8 cellular contexts compared by ENCODE assay signal in genomic region chr4:7803992-7804758, GRCh38.
DNase-seq lines count a peak whose midpoint lies in the region; ATAC-seq, FAIRE-seq and TF ChIP-seq lines count a peak whose summit lies in the region.

No MANE protein-coding gene starts in this region.

- H3K36me3 ChIP-seq in HAP-1 (replicated peaks) (peaks cover 9% of the 10 kb centered on the region; the same call in 1 of the 2 replicates), H1 (ENCODE audit: control insufficient read depth in 2 of 4, insufficient read depth in 4 of 4, low read length in 3 of 4) (peaks cover 0 to 6% (median 4%) of the 10 kb centered on the region in 4 experiments; a peak in 5 of 8 replicates), mesendoderm (ENCODE audit: control insufficient read depth, insufficient read depth, low read length) (peaks cover 2% of the 10 kb centered on the region)

- peak; percentile 91 to 95 for TF ChIP-seq RAD21 in H1 (IDR thresholded peaks at IDR 0.05 in 1 of 2, conservative IDR thresholded peaks at IDR 0.05 in 1 of 2; ENCODE audit: low read depth in 2 of 2, low read length in 2 of 2)

- no peak overlapping the region for H3K4me3 Mint-ChIP-seq in activated CD8-positive, alpha-beta T cell treated with anti-CD3 and anti-CD28 coated beads, Interleukin-2, amount 10 ng/mL, durations not matched to agents 7 days and 5 days

- no peak overlapping the region for H2BK20ac ChIP-seq in H1 (ENCODE audit: low read length)

- TF ChIP-seq POLR2A in H1 (IDR thresholded peaks at IDR 0.05; ENCODE audit: control extremely low read depth in 1 of 2, low read depth in 2 of 2, low read length in 2 of 2), result no peak

- no peaks in the 10 kb centered on the region for H3K9me3 Mint-ChIP-seq in activated CD8-positive, alpha-beta T cell treated with anti-CD3 and anti-CD28 coated beads, Interleukin-2, amount 10 ng/mL, durations not matched to agents 7 days and 5 days (ENCODE audit: insufficient read depth)

- H2BK5ac ChIP-seq in H1 (ENCODE audit: low read depth, low read length) (0 out of 2 replicates have a peak overlapping the region, but pooled peaks have one; percentile 3), mesendoderm (ENCODE audit: low read length) (no peak overlapping the region)

- H3K9me3 ChIP-seq in HAP-1 (no peaks in the 10 kb centered on the region), H1 (ENCODE audit: insufficient read depth in 2 of 2, low read depth in 1 of 2, low read length in 1 of 2) (no peaks in the 10 kb centered on the region)

- no peaks in the 10 kb centered on the region for H3K79me1 ChIP-seq in H1 (ENCODE audit: low read depth, low read length)
- H3K79me1 ChIP-seq in mesendoderm (ENCODE audit: low read length), result no peaks in the 10 kb centered on the region

- no peak overlapping the region for H4K5ac ChIP-seq in H1 (ENCODE audit: insufficient read length, low read depth, low read length)
- H4K5ac ChIP-seq in mesendoderm (ENCODE audit: low read length), result no peak overlapping the region

- H2BK15ac ChIP-seq in H1 (ENCODE audit: low read length), result no peak overlapping the region
- no peak overlapping the region for H2BK15ac ChIP-seq in mesendoderm (replicated peaks; ENCODE audit: low read depth)

- H2BK120ac ChIP-seq in H1 (replicated peaks; ENCODE audit: low read depth, low read length) (no peak overlapping the region), mesendoderm (ENCODE audit: low read depth, low read length) (no peak overlapping the region)

- peak; percentile 71 for ATAC-seq in activated CD8-positive, alpha-beta T cell treated with anti-CD3 and anti-CD28 coated beads, Interleukin-2, amount 10 ng/mL, durations not matched to agents 7 days and 5 days
- ATAC-seq in HG02981 (IDR thresholded peaks at IDR 0.05; ENCODE audit: unreplicated experiment), result no peak

- H3K18ac ChIP-seq in H1 (ENCODE audit: extremely low read depth, low read length) (0 out of 2 replicates have a peak overlapping the region, but pooled peaks have one; percentile 41), mesendoderm (ENCODE audit: low read length) (peak overlapping the region; percentile 73)

- DNase-seq in D341Med (ENCODE audit: low spot score) (peak; percentile 89), HAP-1 (ENCODE audit: low spot score in 2 of 2) (peak; percentile 56 to 90), NCI-H69 (lab: John Stamatoyannopoulos, UW) (peak; percentile 57), H1 (ENCODE audit: low read depth in 1 of 2, low spot score in 2 of 2) (peak; percentile 61 to 96), mesendoderm (peak; percentile 88)
- DNase-seq in activated CD8-positive, alpha-beta T cell treated with anti-CD3 and anti-CD28 coated beads, Interleukin-2, amount 10 ng/mL, durations not matched to agents 7 days and 5 days, result peak; percentile 84
- peak; percentile 45 to 65 for DNase-seq in stimulated activated CD8-positive, alpha-beta memory T cell treated with anti-CD3 and anti-CD28 coated beads, Interleukin-15, amount 100 ng/mL, for 4 hours (ENCODE audit: low read depth in 2 of 2)

- no peak overlapping the region for H3K4ac ChIP-seq in H1 (replicated peaks; ENCODE audit: insufficient read length, low read depth, low read length)
- no peak overlapping the region for H3K4ac ChIP-seq in mesendoderm (ENCODE audit: low read depth, low read length)

- H3K56ac ChIP-seq in H1 (replicated peaks; ENCODE audit: insufficient read length, low read depth, low read length) (no peak overlapping the region), mesendoderm (ENCODE audit: low read length) (no peak overlapping the region)

- H3K27ac ChIP-seq in H1 (ENCODE audit: low read depth, low read length) (no peak overlapping the region), mesendoderm (ENCODE audit: low read depth, low read length) (no peak overlapping the region)

- peaks cover 3% of the 10 kb centered on the region for H3K36me3 Mint-ChIP-seq in activated CD8-positive, alpha-beta T cell treated with anti-CD3 and anti-CD28 coated beads, Interleukin-2, amount 10 ng/mL, durations not matched to agents 7 days and 5 days (ENCODE audit: low read depth)

- H3K27me3 ChIP-seq in HAP-1 (ENCODE audit: low read depth) (no peaks in the 10 kb centered on the region), H1 (replicated peaks in 1 of 4; ENCODE audit: control insufficient read depth in 3 of 4, extremely low read depth in 1 of 4, insufficient read depth in 3 of 4, low read length in 3 of 4) (no peaks in the 10 kb centered on the region), mesendoderm (ENCODE audit: insufficient read depth, low read length, poor library complexity) (no peaks in the 10 kb centered on the region)

- in situ Hi-C loops in HAP-1 (cut with MboI; ENCODE audit: low sequenced_read_pairs), result loop anchor here (5.0 kb wide), 1 partner anchor 183 kb away; no protein-coding TSS in a partner anchor

- H3K4me2 ChIP-seq in H1 (ENCODE audit: insufficient read depth in 1 of 2, low read depth in 2 of 2, low read length in 2 of 2) (no peak overlapping the region), mesendoderm (ENCODE audit: low read length) (no peak overlapping the region)

- H3K27me3 Mint-ChIP-seq in activated CD8-positive, alpha-beta T cell treated with anti-CD3 and anti-CD28 coated beads, Interleukin-2, amount 10 ng/mL, durations not matched to agents 7 days and 5 days (ENCODE audit: low read depth), result no peaks in the 10 kb centered on the region

- peaks cover 10% of the 10 kb centered on the region for H3K4me1 Mint-ChIP-seq in activated CD8-positive, alpha-beta T cell treated with anti-CD3 and anti-CD28 coated beads, Interleukin-2, amount 10 ng/mL, durations not matched to agents 7 days and 5 days (ENCODE audit: low read depth)

- no peak overlapping the region; the same call in 1 of the 2 replicates for H2BK12ac ChIP-seq in H1 (ENCODE audit: low read depth, low read length)

- H4K8ac ChIP-seq in H1 (ENCODE audit: extremely low read depth, insufficient read depth, low read length) (no peak overlapping the region; the same call in 1 of the 2 replicates), mesendoderm (ENCODE audit: low read depth, low read length) (no peak overlapping the region)

- H3K4me1 ChIP-seq in HAP-1, result no peaks in the 10 kb centered on the region
- H3K4me1 ChIP-seq in H1 (replicated peaks in 1 of 4; ENCODE audit: control insufficient read depth in 3 of 4, insufficient read depth in 4 of 4, low read length in 3 of 4), result peaks cover 11 to 27% (median 22%) of the 10 kb centered on the region in 4 experiments
- H3K4me1 ChIP-seq in mesendoderm (ENCODE audit: control insufficient read depth, low read depth, low read length), result no peaks in the 10 kb centered on the region

- H3K4me3 ChIP-seq in HAP-1 (no peak overlapping the region), H1 (ENCODE audit: extremely low read depth in 1 of 4, insufficient read depth in 2 of 4, low read depth in 3 of 4, low read length in 4 of 4) (no peak overlapping the region), mesendoderm (ENCODE audit: low read length) (no peak overlapping the region)

- TF ChIP-seq EP300 in H1 (IDR thresholded peaks at IDR 0.05; ENCODE audit: borderline replicate concordance in 1 of 2, low read depth in 2 of 2, low read length in 2 of 2), result no peak; a peak in 1 of 3 replicates

- H2AK5ac ChIP-seq in H1 (ENCODE audit: low read depth, low read length) (no peak overlapping the region), mesendoderm (ENCODE audit: low read length) (no peak overlapping the region)

- TF ChIP-seq CTCF in H1 (IDR thresholded peaks at IDR 0.05; ENCODE audit: control extremely low read depth in 1 of 3, insufficient read depth in 1 of 3, low read depth in 1 of 3, low read length in 3 of 3), result peak in 2 of 3 experiments; percentile 93 to 97; a peak in 3 of 4 replicates

- POLR2A ChIA-PET in activated CD8-positive, alpha-beta T cell treated with anti-CD3 and anti-CD28 coated beads, Interleukin-2, amount 10 ng/mL, durations not matched to agents 7 days and 5 days (lab: Charles Lee), result no interaction called here
- POLR2A ChIA-PET in H1 (lab: Charles Lee; ENCODE audit: partially characterized antibody), result interaction anchor here (0.9 to 1.5 kb wide), 5 partner anchors 46 to 184 kb away, joined by 3 to 4 read pairs (median 3); no protein-coding TSS in a partner anchor

- no peak overlapping the region for H3K27ac Mint-ChIP-seq in activated CD8-positive, alpha-beta T cell treated with anti-CD3 and anti-CD28 coated beads, Interleukin-2, amount 10 ng/mL, durations not matched to agents 7 days and 5 days

- H4K20me1 ChIP-seq in H1 (replicated peaks in 1 of 2; ENCODE audit: control insufficient read depth in 1 of 2, insufficient read depth in 2 of 2, low read length in 2 of 2), result no peaks in the 10 kb centered on the region

- H2AFZ ChIP-seq in H1 (ENCODE audit: low read length), result no peak overlapping the region

- CTCF ChIA-PET in activated CD8-positive, alpha-beta T cell treated with anti-CD3 and anti-CD28 coated beads, Interleukin-2, amount 10 ng/mL, durations not matched to agents 7 days and 5 days (lab: Charles Lee), result interaction anchor here (0.8 to 6.8 kb wide), 22 partner anchors 9 to 189 kb away, joined by 3 to 105 read pairs (median 6); no protein-coding TSS in a partner anchor
- CTCF ChIA-PET in H1 (lab: Charles Lee; ENCODE audit: partially characterized antibody), result interaction anchor here (0.6 to 11.1 kb wide), 41 partner anchors 9 to 282 kb away, joined by 3 to 180 read pairs (median 5); partner anchors contain the start of gene AFAP1

- H3K9ac ChIP-seq in H1 (replicated peaks in 1 of 4; ENCODE audit: extremely low read depth in 1 of 4, low read depth in 3 of 4, low read length in 3 of 4), result no peak overlapping the region
- H3K9ac ChIP-seq in mesendoderm (ENCODE audit: low read length), result no peak overlapping the region

- H3K23ac ChIP-seq in H1 (ENCODE audit: insufficient read length) (no peak overlapping the region), mesendoderm (ENCODE audit: low read length) (no peak overlapping the region)

- H3K79me2 ChIP-seq in H1 (ENCODE audit: control insufficient read depth in 1 of 2, insufficient read depth in 2 of 2, low read length in 2 of 2) (no peaks in the 10 kb centered on the region), mesendoderm (ENCODE audit: control insufficient read depth, insufficient read depth, low read length) (no peaks in the 10 kb centered on the region)

- 62% methylated on average over 16 of the region's 16 CpGs; no CpG with 5 or more reads in 1 of the 2 experiments for WGBS in H1 (ENCODE audit: extremely low coverage in 1 of 2, insufficient coverage in 1 of 2, insufficient read length in 1 of 2, insufficient replicate concordance in 2 of 2, low coverage in 1 of 2, low lambda C conversion rate in 2 of 2, missing lambda C conversion rate in 1 of 2), 2 experiments
- no CpG with 5 or more reads among the region's 16 CpGs for WGBS in mesendoderm (ENCODE audit: extremely low coverage, insufficient coverage, low lambda C conversion rate)

- FAIRE-seq in H1 (lab: Jason Lieb, UNC), result peak; percentile 81

- no peak overlapping the region for H4K91ac ChIP-seq in H1 (replicated peaks; ENCODE audit: insufficient read length, low read length)

- H3K23me2 ChIP-seq in H1 (ENCODE audit: low read depth, low read length), result no peaks in the 10 kb centered on the region

- no peak overlapping the region for H3K14ac ChIP-seq in H1 (ENCODE audit: insufficient read length)
